25 cellular contexts compared by ENCODE assay signal in genomic region chr2:120635146-120635545, GRCh38.
"Had no signal": no experiment of that assay in that cellular context is flagged by ENCODE, and none has a peak within 500 bp of the region (broad histone marks: within the 10 kb centered on the region; RNA-seq: fewer than 3 reads in every experiment).

No MANE protein-coding gene starts in this region.

- ATAC-seq: heart left ventricle; natural killer cell; psoas muscle; right lobe of liver; stimulated activated effector memory CD8-positive, alpha-beta T cell treated with anti-CD3 and anti-CD28 coated beads, Interleukin-12 subunit alpha, Interleukin-12 subunit beta, amount 100 ng/mL, for 72 hours had no signal

- H3K36me3 ChIP-seq: heart left ventricle, left ventricle myocardium inferior, neural progenitor cell, neutrophil, right lobe of liver, suprapubic skin, thoracic aorta, tibial nerve, upper lobe of left lung had no signal

- H3K27me3 Mint-ChIP-seq: stimulated activated naive CD8-positive, alpha-beta T cell treated with anti-CD3 and anti-CD28 coated beads, Interleukin-15, Interleukin-2, amounts not matched to agents 100 ng/mL and 50 ng/mL, for 24 hours had no signal

- H3K4me1 Mint-ChIP-seq: immature natural killer cell; naive B cell; natural killer cell; stimulated activated effector memory CD8-positive, alpha-beta T cell treated with anti-CD3 and anti-CD28 coated beads, Interleukin-12 subunit alpha, Interleukin-12 subunit beta, amount 100 ng/mL, for 72 hours had no signal

- H3K36me3 Mint-ChIP-seq: immature natural killer cell; mesothelial cell of epicardium; naive B cell; natural killer cell; neural progenitor cell; stimulated activated effector memory CD8-positive, alpha-beta T cell treated with anti-CD3 and anti-CD28 coated beads, Interleukin-12 subunit alpha, Interleukin-12 subunit beta, amount 100 ng/mL, for 72 hours had no signal

- H3K27me3 ChIP-seq: right lobe of liver, suprapubic skin, tibial nerve, upper lobe of left lung had no signal

- H3K27ac ChIP-seq: heart left ventricle, left ventricle myocardium inferior, neural progenitor cell, neutrophil, parathyroid adenoma, psoas muscle, right lobe of liver, skin epidermis, suprapubic skin, thoracic aorta, tibial nerve, upper lobe of left lung had no signal

- H3K4me3 Mint-ChIP-seq: immature natural killer cell; mesothelial cell of epicardium; naive B cell; natural killer cell; nephron progenitor cell; neural progenitor cell; stimulated activated effector memory CD8-positive, alpha-beta T cell treated with anti-CD3 and anti-CD28 coated beads, Interleukin-12 subunit alpha, Interleukin-12 subunit beta, amount 100 ng/mL, for 72 hours; stimulated activated naive CD8-positive, alpha-beta T cell treated with anti-CD3 and anti-CD28 coated beads, Interleukin-15, Interleukin-2, amounts not matched to agents 100 ng/mL and 50 ng/mL, for 24 hours had no signal

- DNase-seq: heart left ventricle; hypothalamus; immature natural killer cell; left ventricle myocardium inferior; mesendoderm; naive B cell; natural killer cell; nephron progenitor cell; occipital lobe; psoas muscle; right lobe of liver; stimulated activated CD4-positive, alpha-beta T cell treated with anti-CD3 and anti-CD28 coated beads, Interleukin-4, amount 100 ng/mL, for 24 hours; stimulated activated naive CD4-positive, alpha-beta T cell; upper lobe of left lung had no signal

- H3K27ac Mint-ChIP-seq: immature natural killer cell; mesothelial cell of epicardium; naive B cell; natural killer cell; nephron progenitor cell; neural progenitor cell; stimulated activated effector memory CD8-positive, alpha-beta T cell treated with anti-CD3 and anti-CD28 coated beads, Interleukin-12 subunit alpha, Interleukin-12 subunit beta, amount 100 ng/mL, for 72 hours; stimulated activated naive CD8-positive, alpha-beta T cell treated with anti-CD3 and anti-CD28 coated beads, Interleukin-15, Interleukin-2, amounts not matched to agents 100 ng/mL and 50 ng/mL, for 24 hours had no signal

- H3K9ac ChIP-seq: neural progenitor cell, parathyroid adenoma had no signal

- H3K9me3 Mint-ChIP-seq: immature natural killer cell; mesothelial cell of epicardium; naive B cell; natural killer cell; nephron progenitor cell; neural progenitor cell; stimulated activated effector memory CD8-positive, alpha-beta T cell treated with anti-CD3 and anti-CD28 coated beads, Interleukin-12 subunit alpha, Interleukin-12 subunit beta, amount 100 ng/mL, for 72 hours; stimulated activated naive CD8-positive, alpha-beta T cell treated with anti-CD3 and anti-CD28 coated beads, Interleukin-15, Interleukin-2, amounts not matched to agents 100 ng/mL and 50 ng/mL, for 24 hours had no signal

- H3K4me3 ChIP-seq: heart left ventricle, left ventricle myocardium inferior, lung, neural progenitor cell, psoas muscle, right lobe of liver, skin epidermis, suprapubic skin, thoracic aorta, tibial nerve, upper lobe of left lung had no signal

- H3K9me3 ChIP-seq: heart left ventricle, left ventricle myocardium inferior, neutrophil, psoas muscle, right lobe of liver, suprapubic skin, thoracic aorta, upper lobe of left lung had no signal

- H3K4me1 ChIP-seq: heart left ventricle, left ventricle myocardium inferior, parathyroid adenoma, psoas muscle, right lobe of liver, tibial nerve had no signal
